ENCODE assay signal across 24 cellular contexts in the genomic region with DNA sequence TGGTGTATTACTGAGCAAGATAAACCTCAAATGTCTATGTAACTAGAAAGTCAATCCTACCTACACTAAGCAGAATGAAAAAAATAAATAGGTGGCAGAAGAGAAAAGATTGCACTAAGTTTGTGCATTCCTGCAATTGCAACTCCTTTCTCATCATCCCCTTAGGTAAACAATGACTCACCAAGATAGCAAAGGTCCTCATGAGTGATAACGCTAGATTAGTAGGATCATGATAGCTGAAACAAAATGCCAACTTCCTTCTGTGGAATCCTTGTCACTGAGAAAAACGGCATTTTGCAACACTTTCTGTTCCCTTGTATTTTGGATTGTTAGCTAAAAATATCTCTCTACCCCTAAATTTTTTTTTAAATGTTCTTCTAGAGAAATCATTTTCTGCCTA. TPM values are rescaled to one million over a fixed set of nuclear protein-coding genes. Genes with fewer than 3 reads are reported as not detected.
A peak's percentile ranks its signal among the peaks of the same experiment; 100 is the strongest.
DNase-seq lines count a peak whose midpoint lies in the region; ATAC-seq, FAIRE-seq and TF ChIP-seq lines count a peak whose summit lies in the region.
"Had no signal": no experiment of that assay in that cellular context is flagged by ENCODE, and none has a peak within 500 bp of the region (broad histone marks: within the 10 kb centered on the region; RNA-seq: fewer than 3 reads in every experiment).

No MANE protein-coding gene starts in this region.

- no peaks in the 10 kb centered on the region for H3K36me3 ChIP-seq in effector memory CD4-positive, alpha-beta T cell (ENCODE audit: control insufficient read depth, insufficient read depth, low read length)
- H3K36me3 ChIP-seq: neural progenitor cell, right atrium auricular region had no signal

- H3K9me3 Mint-ChIP-seq in CD14-positive monocyte = peaks cover 0 to 2% (median 0%) of the 10 kb centered on the region in 7 donors
- H3K9me3 Mint-ChIP-seq in Calu3 (ENCODE audit: low read depth, unreplicated experiment) = no peaks in the 10 kb centered on the region
- H3K9me3 Mint-ChIP-seq in T-helper 2 cell treated with Interferon-gamma antibody and Interleukin-4, amounts not matched to agents 5 μg/mL and 100 μg/mL, for 36 hours = no peaks in the 10 kb centered on the region
- H3K9me3 Mint-ChIP-seq: central memory CD8-positive, alpha-beta T cell; neural progenitor cell had no signal

- H3K27me3 ChIP-seq in effector memory CD4-positive, alpha-beta T cell (replicated peaks; ENCODE audit: control insufficient read depth, insufficient read depth, low read length, poor library complexity, severe bottlenecking) = no peaks in the 10 kb centered on the region
- H3K27me3 ChIP-seq: neural progenitor cell, right atrium auricular region had no signal

- TF ChIP-seq CTCF in CD14-positive monocyte (IDR thresholded peaks at IDR 0.05) (no peak), Calu3 (IDR thresholded peaks at IDR 0.05; ENCODE audit: unreplicated experiment) (no peak)

- intact Hi-C loops in CD14-positive monocyte (cut with micrococcal nuclease) = no loop called here
- intact Hi-C loops in Calu3 (cut with micrococcal nuclease; ENCODE audit: unreplicated experiment) = no loop called here

- H3K4me3 ChIP-seq in effector memory CD4-positive, alpha-beta T cell (ENCODE audit: insufficient read depth, low read depth, low read length, poor library complexity, severe bottlenecking) = no peak overlapping the region
- H3K4me3 ChIP-seq: neural progenitor cell, right atrium auricular region had no signal

- H3K4me1 Mint-ChIP-seq in CD14-positive monocyte = peaks cover 24% of the 10 kb centered on the region
- no peaks in the 10 kb centered on the region for H3K4me1 Mint-ChIP-seq in Calu3 (ENCODE audit: low read depth, unreplicated experiment)
- H3K4me1 Mint-ChIP-seq in T-helper 2 cell treated with Interferon-gamma antibody and Interleukin-4, amounts not matched to agents 5 μg/mL and 100 μg/mL, for 36 hours (ENCODE audit: low read depth) = no peaks in the 10 kb centered on the region
- H3K4me1 Mint-ChIP-seq: activated CD4-positive, alpha-beta T cell treated with anti-CD3 and anti-CD28 coated beads for 36 hours; CD4-positive, alpha-beta memory T cell; central memory CD8-positive, alpha-beta T cell; neural progenitor cell had no signal

- H3K4me3 Mint-ChIP-seq in CD14-positive monocyte = peak overlapping the region in 1 of 2 donors; percentile 67
- no peak overlapping the region for H3K4me3 Mint-ChIP-seq in Calu3 (ENCODE audit: low read depth, unreplicated experiment)
- H3K4me3 Mint-ChIP-seq in T-helper 2 cell treated with Interferon-gamma antibody and Interleukin-4, amounts not matched to agents 5 μg/mL and 100 μg/mL, for 36 hours = no peak overlapping the region
- H3K4me3 Mint-ChIP-seq: activated CD4-positive, alpha-beta T cell treated with anti-CD3 and anti-CD28 coated beads for 36 hours; CD4-positive, alpha-beta memory T cell; central memory CD8-positive, alpha-beta T cell; neural progenitor cell had no signal

- H3K4me1 ChIP-seq in effector memory CD4-positive, alpha-beta T cell (ENCODE audit: control insufficient read depth, insufficient read depth, low read length, poor library complexity, severe bottlenecking) = no peaks in the 10 kb centered on the region
- H3K4me1 ChIP-seq: neural progenitor cell, right atrium auricular region had no signal

- H3K27me3 Mint-ChIP-seq in CD14-positive monocyte (ENCODE audit: low read depth in 3 of 3) (no peaks in the 10 kb centered on the region), Calu3 (ENCODE audit: unreplicated experiment) (peaks cover 12% of the 10 kb centered on the region)
- no peaks in the 10 kb centered on the region for H3K27me3 Mint-ChIP-seq in T-helper 2 cell treated with Interferon-gamma antibody and Interleukin-4, amounts not matched to agents 5 μg/mL and 100 μg/mL, for 36 hours (ENCODE audit: low read depth)

- peak overlapping the region in 4 of 7 donors; percentile 1 to 70 (median 32) for H3K27ac Mint-ChIP-seq in CD14-positive monocyte
- no peak overlapping the region for H3K27ac Mint-ChIP-seq in Calu3 (ENCODE audit: unreplicated experiment)
- no peak overlapping the region for H3K27ac Mint-ChIP-seq in T-helper 2 cell treated with Interferon-gamma antibody and Interleukin-4, amounts not matched to agents 5 μg/mL and 100 μg/mL, for 36 hours
- H3K27ac Mint-ChIP-seq: activated CD4-positive, alpha-beta T cell treated with anti-CD3 and anti-CD28 coated beads for 36 hours; CD4-positive, alpha-beta memory T cell; neural progenitor cell had no signal

- H3K9me3 ChIP-seq in effector memory CD4-positive, alpha-beta T cell (ENCODE audit: control insufficient read depth, low read length) = no peaks in the 10 kb centered on the region
- H3K9me3 ChIP-seq: right atrium auricular region had no signal

- no peak overlapping the region for H3K27ac ChIP-seq in effector memory CD4-positive, alpha-beta T cell (ENCODE audit: insufficient read depth, low read length, poor library complexity, severe bottlenecking)
- H3K27ac ChIP-seq: neural progenitor cell, right atrium auricular region had no signal

- no TSS peak for BruUV-seq in Calu3 (replicated peaks; lab: Mats Ljungman, UMichigan)

- H3K36me3 Mint-ChIP-seq in CD14-positive monocyte (no peaks in the 10 kb centered on the region), Calu3 (ENCODE audit: insufficient read depth, unreplicated experiment) (no peaks in the 10 kb centered on the region)
- no peaks in the 10 kb centered on the region for H3K36me3 Mint-ChIP-seq in T-helper 2 cell treated with Interferon-gamma antibody and Interleukin-4, amounts not matched to agents 5 μg/mL and 100 μg/mL, for 36 hours (ENCODE audit: low read depth)
- H3K36me3 Mint-ChIP-seq: CD4-positive, alpha-beta memory T cell; neural progenitor cell had no signal

- no peak for FAIRE-seq in HTR-8/SVneo (lab: Jason Lieb, UNC)
- FAIRE-seq: keratinocyte had no signal

- ATAC-seq in left lobe of liver (peak; percentile 95), GM18858 (IDR thresholded peaks at IDR 0.05; ENCODE audit: unreplicated experiment) (no peak)
- ATAC-seq: activated CD4-positive, alpha-beta T cell treated with anti-CD3 and anti-CD28 coated beads for 36 hours had no signal

- DNase-seq in CD14-positive monocyte (ENCODE audit: low spot score) (no peak), HTR-8/SVneo (ENCODE audit: insufficient read length, low spot score) (peak; percentile 17), SW480 (ENCODE audit: low spot score) (peak; percentile 3), left lobe of liver (ENCODE audit: low spot score) (no peak), Calu3 (no peak)
- DNase-seq in effector memory CD4-positive, alpha-beta T cell = no peak
- DNase-seq in T-helper 2 cell treated with Interferon-gamma antibody and Interleukin-4, amounts not matched to agents 5 μg/mL and 100 μg/mL, for 36 hours (ENCODE audit: low spot score) = no peak
- DNase-seq: activated CD4-positive, alpha-beta T cell treated with anti-CD3 and anti-CD28 coated beads for 36 hours; activated effector memory CD4-positive, alpha-beta T cell treated with anti-CD3 and anti-CD28 coated beads, Interleukin-2, amount 50 U/mL, for 16 hours; amniotic stem cell; CD4-positive, alpha-beta memory T cell; effector CD8-positive, alpha-beta T cell; Kasumi-1; midbrain; NCI-H146; NCI-H2227 treated with DMSO at 0.1 percent for 48 hours; T-helper 9 cell had no signal

- CTCF ChIA-PET in Calu3 (lab: Charles Lee) = no interaction called here

RNA-seq across cellular contexts. Expression of a gene that starts 20.0 kb away (rescaled TPM):
- 10 to 100 TPM; 11.8 to 29.6 TPM for polyA plus RNA-seq in CD14-positive monocyte
- total RNA-seq in left lobe of liver = not detected
- total RNA-seq in Calu3 (2022) = not detected in 2 replicates
- total RNA-seq: activated CD4-positive, alpha-beta T cell treated with anti-CD3 and anti-CD28 coated beads for 36 hours; CD4-positive, alpha-beta memory T cell; SK-MEL-5 had no signal
- polyA plus RNA-seq: AG04450, keratinocyte had no signal

Comparison
In these comparisons a context has a peak if more than half of its experiments do, and no peak if none do; other contexts are left out.
1. DNase-seq: peak in HTR-8/SVneo (single experiment) and SW480 (single experiment); none in CD14-positive monocyte (single experiment), left lobe of liver (single experiment), effector memory CD4-positive, alpha-beta T cell (0 of 3), Calu3 (single experiment) and T-helper 2 cell treated with Interferon-gamma antibody and Interleukin-4, amounts not matched to agents 5 μg/mL and 100 μg/mL, for 36 hours (single experiment).
2. H3K27ac Mint-ChIP-seq: peak in CD14-positive monocyte (4 of 7); none in Calu3 (single experiment) and T-helper 2 cell treated with Interferon-gamma antibody and Interleukin-4, amounts not matched to agents 5 μg/mL and 100 μg/mL, for 36 hours (single experiment).